Comparison of ENCODE assay signal across 8 cellular contexts in genomic region chr2:26178746-26179436, GRCh38. TPM values are rescaled to one million over a fixed set of nuclear protein-coding genes. Genes with fewer than 3 reads are reported as not detected.
A peak's percentile ranks its signal among the peaks of the same experiment; 100 is the strongest.
DNase-seq lines count a peak whose midpoint lies in the region; ATAC-seq, FAIRE-seq and TF ChIP-seq lines count a peak whose summit lies in the region.

No MANE protein-coding gene starts in this region.

- no peak overlapping the region for H3K4me3 ChIP-seq in CD4-positive, CD25-positive, alpha-beta regulatory T cell (ENCODE audit: low read depth, low read length)
- peak overlapping the region; percentile 51 for H3K4me3 ChIP-seq in IMR-90 (ENCODE audit: insufficient read depth, low read depth, low read length)
- peak overlapping the region in 1 of 3 experiments; percentile 8 for H3K4me3 ChIP-seq in keratinocyte (ENCODE audit: control insufficient read depth in 2 of 3, extremely low read depth in 1 of 3, insufficient read depth in 2 of 3, low read depth in 1 of 3, low read length in 3 of 3)

- CTCF ChIA-PET in IMR-90 (lab: Yijun Ruan, JAX), result no interaction called here

- H4K91ac ChIP-seq in IMR-90 (ENCODE audit: insufficient read depth, low read depth, low read length), result no peak overlapping the region

- H3K4me2 ChIP-seq in IMR-90 (ENCODE audit: low read depth, low read length) (peak overlapping the region; percentile 91), keratinocyte (ENCODE audit: control insufficient read depth, extremely low read depth, insufficient read depth, low read depth, low read length) (peak overlapping the region; percentile 31)

- no peak for TF ChIP-seq CTCF in IMR-90 (conservative IDR thresholded peaks at IDR 0.05; ENCODE audit: low read depth, low read length)
- TF ChIP-seq CTCF in brain (conservative IDR thresholded peaks at IDR 0.05), result no peak
- TF ChIP-seq CTCF in keratinocyte (optimal IDR thresholded peaks at IDR 0.05 in 1 of 3, IDR thresholded peaks at IDR 0.05 in 1 of 3, conservative IDR thresholded peaks at IDR 0.05 in 1 of 3; ENCODE audit: extremely low read depth in 1 of 3, insufficient read depth in 2 of 3, low read length in 3 of 3), result no peak

- DNase-seq in CD4-positive, CD25-positive, alpha-beta regulatory T cell, result no peak
- DNase-seq in IMR-90 (no peak), keratinocyte (ENCODE audit: low read depth, low spot score) (no peak), GM19238 (ENCODE audit: insufficient read length, low spot score) (no peak)

- H3K4ac ChIP-seq in IMR-90 (ENCODE audit: low read depth, low read length), result peak overlapping the region; percentile 35; the same call in 1 of the 2 replicates

- H4K20me1 ChIP-seq in IMR-90 (ENCODE audit: insufficient read depth, low read length) (no peaks in the 10 kb centered on the region), keratinocyte (ENCODE audit: control insufficient read depth, extremely low read depth, insufficient read depth, low read length) (no peaks in the 10 kb centered on the region)

- no peaks in the 10 kb centered on the region for H3K79me1 ChIP-seq in IMR-90 (ENCODE audit: low read depth in 1 of 2, low read length in 2 of 2)

- no peak for TF ChIP-seq RAD21 in IMR-90 (IDR thresholded peaks at IDR 0.05; ENCODE audit: low read length)

- H3K18ac ChIP-seq in IMR-90 (ENCODE audit: low read depth, low read length), result no peak overlapping the region; the same call in 1 of the 2 replicates

- H3K27ac Mint-ChIP-seq in CD4-positive, CD25-positive, alpha-beta regulatory T cell, result no peak overlapping the region
- H3K27ac Mint-ChIP-seq in brain, result peak overlapping the region in 4 of 5 experiments; percentile 70 to 91 (median 80)
- H3K27ac Mint-ChIP-seq in stimulated activated memory B cell treated with anti-CD40 and anti-IgM and Interleukin-4, amounts not matched to agents 10 μg/mL and 1 μg/mL and 100 μg/mL, for 72 hours, result peak overlapping the region; percentile 73

- H3K36me3 Mint-ChIP-seq in CD4-positive, CD25-positive, alpha-beta regulatory T cell, result no peaks in the 10 kb centered on the region
- peaks cover 7% of the 10 kb centered on the region for H3K36me3 Mint-ChIP-seq in brain
- H3K36me3 Mint-ChIP-seq in stimulated activated memory B cell treated with anti-CD40 and anti-IgM and Interleukin-4, amounts not matched to agents 10 μg/mL and 1 μg/mL and 100 μg/mL, for 72 hours, result no peaks in the 10 kb centered on the region

- H3K36me3 ChIP-seq in CD4-positive, CD25-positive, alpha-beta regulatory T cell (ENCODE audit: control insufficient read depth, insufficient read depth, low read length), result no peaks in the 10 kb centered on the region
- H3K36me3 ChIP-seq in IMR-90 (ENCODE audit: control insufficient read depth, insufficient read depth, low read length) (no peaks in the 10 kb centered on the region), keratinocyte (ENCODE audit: control insufficient read depth in 2 of 2, extremely low read depth in 1 of 2, insufficient read depth in 2 of 2, low read length in 2 of 2) (no peaks in the 10 kb centered on the region)

- no peak overlapping the region for H2BK5ac ChIP-seq in IMR-90 (ENCODE audit: low read depth, low read length, poor library complexity, severe bottlenecking)

- ATAC-seq in CD4-positive, CD25-positive, alpha-beta regulatory T cell (ENCODE audit: low read depth in 2 of 2), result peak in 1 of 2 donors; percentile 38
- ATAC-seq in IMR-90 (ENCODE audit: low read depth), result peak; percentile 87
- peak; percentile 55 for ATAC-seq in stimulated activated memory B cell treated with anti-CD40 and anti-IgM and Interleukin-4, amounts not matched to agents 10 μg/mL and 1 μg/mL and 100 μg/mL, for 72 hours
- ATAC-seq in HG03045 (IDR thresholded peaks at IDR 0.05; ENCODE audit: unreplicated experiment), result no peak
- no peak for ATAC-seq in GM21825 (IDR thresholded peaks at IDR 0.05; ENCODE audit: unreplicated experiment)

- H3K9me1 ChIP-seq in IMR-90 (ENCODE audit: insufficient read depth, low read length), result no peaks in the 10 kb centered on the region
- no peaks in the 10 kb centered on the region for H3K9me1 ChIP-seq in keratinocyte (ENCODE audit: control insufficient read depth, extremely low read depth, insufficient read depth, low read length)

- FAIRE-seq in keratinocyte (lab: Jason Lieb, UNC), result no peak

- no peak overlapping the region for H3K56ac ChIP-seq in IMR-90 (ENCODE audit: extremely low read depth, insufficient read depth, low read length)

- H3K79me2 ChIP-seq in keratinocyte (ENCODE audit: control insufficient read depth, insufficient read depth, low read length), result no peaks in the 10 kb centered on the region

- H3K27ac ChIP-seq in CD4-positive, CD25-positive, alpha-beta regulatory T cell (ENCODE audit: insufficient read depth, low read length, poor library complexity, severe bottlenecking), result no peak overlapping the region
- H3K27ac ChIP-seq in IMR-90 (ENCODE audit: insufficient read depth, low read length), result no peak overlapping the region; the same call in 1 of the 2 replicates
- no peak overlapping the region for H3K27ac ChIP-seq in keratinocyte (ENCODE audit: control insufficient read depth, insufficient read depth, low read length)

- intact Hi-C loops in IMR-90 (cut with micrococcal nuclease), result no loop called here

- H3K4me1 ChIP-seq in CD4-positive, CD25-positive, alpha-beta regulatory T cell (ENCODE audit: control insufficient read depth, insufficient read depth, low read length, poor library complexity, severe bottlenecking), result peaks cover 10% of the 10 kb centered on the region
- H3K4me1 ChIP-seq in IMR-90 (ENCODE audit: control insufficient read depth, insufficient read depth, low read length), result no peaks in the 10 kb centered on the region
- no peaks in the 10 kb centered on the region for H3K4me1 ChIP-seq in keratinocyte (ENCODE audit: control insufficient read depth, extremely low read depth, insufficient read depth, low read length)

- in situ Hi-C loops in IMR-90 (cut with MboI; ENCODE audit: low sequenced_read_pairs), result no loop called here

- H3K9me3 ChIP-seq in CD4-positive, CD25-positive, alpha-beta regulatory T cell (ENCODE audit: control insufficient read depth in 2 of 2, low read length in 2 of 2), result no peaks in the 10 kb centered on the region
- no peaks in the 10 kb centered on the region for H3K9me3 ChIP-seq in IMR-90 (ENCODE audit: control insufficient read depth, insufficient read depth, low read length)
- no peaks in the 10 kb centered on the region for H3K9me3 ChIP-seq in keratinocyte (ENCODE audit: control insufficient read depth, low read depth, low read length)

- no peak overlapping the region for H2BK20ac ChIP-seq in IMR-90 (ENCODE audit: low read depth, low read length)

- no peak overlapping the region for H3K14ac ChIP-seq in IMR-90 (replicated peaks; ENCODE audit: low read depth, low read length)

- H3K23ac ChIP-seq in IMR-90 (ENCODE audit: low read depth, low read length), result peak overlapping the region; percentile 56; the same call in 1 of the 2 replicates

- peak overlapping the region; percentile 90 for H2AFZ ChIP-seq in IMR-90 (replicated peaks; ENCODE audit: low read length, poor library complexity)
- H2AFZ ChIP-seq in keratinocyte (ENCODE audit: control insufficient read depth, low read length), result no peak overlapping the region

- WGBS in IMR-90 (ENCODE audit: extremely low coverage in 2 of 2, insufficient read length in 1 of 2), 2 experiments, result 7% methylated on average over 12 of the region's 48 CpGs; no CpG with 5 or more reads in 1 of the 2 experiments

- dilution Hi-C loops in IMR-90 (cut with HindIII; ENCODE audit: low sequenced_read_pairs, unreplicated experiment) (no loop called here), keratinocyte (cut with MboI; ENCODE audit: extremely low pct_ligation_motif_present, low sequenced_read_pairs) (no loop called here)

- POLR2A ChIA-PET in IMR-90 (lab: Charles Lee; ENCODE audit: unreplicated experiment), result no interaction called here

- H3K9me3 Mint-ChIP-seq in CD4-positive, CD25-positive, alpha-beta regulatory T cell, result peaks cover 0 to 3% (median 0%) of the 10 kb centered on the region in 7 donors
- H3K9me3 Mint-ChIP-seq in brain, result no peaks in the 10 kb centered on the region
- no peaks in the 10 kb centered on the region for H3K9me3 Mint-ChIP-seq in stimulated activated memory B cell treated with anti-CD40 and anti-IgM and Interleukin-4, amounts not matched to agents 10 μg/mL and 1 μg/mL and 100 μg/mL, for 72 hours

- peak overlapping the region; percentile 40 to 64; a peak in 2 of 4 replicates for H4K8ac ChIP-seq in IMR-90 (ENCODE audit: low read depth in 2 of 2, low read length in 2 of 2)

- H3K9ac ChIP-seq in IMR-90 (ENCODE audit: low read depth, low read length) (peak overlapping the region; percentile 44), keratinocyte (ENCODE audit: control insufficient read depth, extremely low read depth, insufficient read depth, low read length) (no peak overlapping the region)

- H3K27me3 ChIP-seq in CD4-positive, CD25-positive, alpha-beta regulatory T cell (ENCODE audit: control insufficient read depth, insufficient read depth, low read length), result peaks cover 10% of the 10 kb centered on the region
- peaks cover 26% of the 10 kb centered on the region for H3K27me3 ChIP-seq in IMR-90 (ENCODE audit: control insufficient read depth, insufficient read depth, low read length)
- H3K27me3 ChIP-seq in keratinocyte (ENCODE audit: control insufficient read depth, extremely low read depth, insufficient read depth, low read length), result peaks cover 11% of the 10 kb centered on the region

- peak overlapping the region; percentile 73 for H2AK9ac ChIP-seq in IMR-90 (replicated peaks; ENCODE audit: low read depth, low read length, poor library complexity)

- peak overlapping the region; percentile 33 to 77 (median 58) for H3K4me3 Mint-ChIP-seq in CD4-positive, CD25-positive, alpha-beta regulatory T cell
- H3K4me3 Mint-ChIP-seq in brain, result peak overlapping the region in 4 of 5 experiments; percentile 59 to 78 (median 68)
- H3K4me3 Mint-ChIP-seq in stimulated activated memory B cell treated with anti-CD40 and anti-IgM and Interleukin-4, amounts not matched to agents 10 μg/mL and 1 μg/mL and 100 μg/mL, for 72 hours, result peak overlapping the region; percentile 72

- H2AK5ac ChIP-seq in IMR-90 (ENCODE audit: low read depth, low read length), result no peak overlapping the region

- H4K5ac ChIP-seq in IMR-90 (ENCODE audit: low read depth, low read length), result peak overlapping the region; percentile 61; the same call in 1 of the 2 replicates

- TF ChIP-seq POLR2A in IMR-90 (IDR thresholded peaks at IDR 0.05; ENCODE audit: low read depth, low read length), result no peak

- no TSS peak for BruUV-seq in IMR-90 (replicated peaks; lab: Mats Ljungman, UMichigan)

- H3K4me1 Mint-ChIP-seq in CD4-positive, CD25-positive, alpha-beta regulatory T cell, result peaks cover 0 to 21% (median 10%) of the 10 kb centered on the region in 4 donors
- peaks cover 53% of the 10 kb centered on the region for H3K4me1 Mint-ChIP-seq in brain
- peaks cover 21% of the 10 kb centered on the region for H3K4me1 Mint-ChIP-seq in stimulated activated memory B cell treated with anti-CD40 and anti-IgM and Interleukin-4, amounts not matched to agents 10 μg/mL and 1 μg/mL and 100 μg/mL, for 72 hours

- H3K27me3 Mint-ChIP-seq in CD4-positive, CD25-positive, alpha-beta regulatory T cell, result peaks cover 52% of the 10 kb centered on the region
- H3K27me3 Mint-ChIP-seq in brain, result peaks cover 4% of the 10 kb centered on the region
- H3K27me3 Mint-ChIP-seq in stimulated activated memory B cell treated with anti-CD40 and anti-IgM and Interleukin-4, amounts not matched to agents 10 μg/mL and 1 μg/mL and 100 μg/mL, for 72 hours, result peaks cover 44% of the 10 kb centered on the region

- no peak overlapping the region for H2BK120ac ChIP-seq in IMR-90 (ENCODE audit: low read depth, low read length)

- H2BK15ac ChIP-seq in IMR-90 (ENCODE audit: low read depth, low read length), result no peak overlapping the region; the same call in 2 of the 3 replicates

RNA-seq across cellular contexts. Expression of gene GAREM2, which starts 6.0 kb away (rescaled TPM):
- 4.0 TPM for total RNA-seq in CD4-positive, CD25-positive, alpha-beta regulatory T cell
- 1 to 10 TPM in 3 of 4 donors, under 1 TPM in 1; 0.77 to 1.7 (median 1.2) TPM for polyA plus RNA-seq in CD4-positive, CD25-positive, alpha-beta regulatory T cell
- total RNA-seq in IMR-90 (2012; rRNA removed), result 0.28 and 0.36 TPM in 2 replicates
- 1.7 and 1.8 TPM in 2 replicates for polyA plus RNA-seq in IMR-90 (2012; rRNA removed)
- 1.1 and 2.3 TPM in 2 replicates for polyA plus RNA-seq in IMR-90 (2012; cell fraction: cytosol; rRNA removed)
- 3.2 and 10.4 TPM in 2 replicates for polyA plus RNA-seq in IMR-90 (2012; cell fraction: nucleus; rRNA removed; ENCODE audit: low replicate concordance)
- polyA plus RNA-seq in brain (ENCODE audit: insufficient read depth, low read depth, low replicate concordance), result 14.9 TPM
- 0.03 to 0.17 TPM (median 0.06 TPM) in 3 replicates for polyA plus RNA-seq in keratinocyte
- polyA plus RNA-seq in keratinocyte (2011; ENCODE audit: low read depth), result not detected
- polyA plus RNA-seq in keratinocyte (2011; cell fraction: cytosol; rRNA removed), result 0.05 and 0.10 TPM in 2 replicates
- polyA plus RNA-seq in keratinocyte (2011; cell fraction: nucleus; rRNA removed), result 0.23 and 0.24 TPM in 2 replicates
- 0.07 and 0.17 TPM in 2 replicates for polyA plus RNA-seq in keratinocyte (2012; ENCODE audit: low replicate concordance)
- 1.2 TPM in 1 of 3 replicates, not detected in the others for polyA minus RNA-seq in keratinocyte
- not detected for polyA minus RNA-seq in keratinocyte (2011; cell fraction: cytosol; rRNA and poly(A)+ RNA removed)
- not detected in 2 replicates for polyA minus RNA-seq in keratinocyte (2011; cell fraction: nucleus; rRNA and poly(A)+ RNA removed)

Comparison
In these comparisons a context has a peak if more than half of its experiments do, and no peak if none do; other contexts are left out.
1. ATAC-seq: peak in IMR-90 (single experiment) and stimulated activated memory B cell treated with anti-CD40 and anti-IgM and Interleukin-4, amounts not matched to agents 10 μg/mL and 1 μg/mL and 100 μg/mL, for 72 hours (single experiment); none in HG03045 (single experiment) and GM21825 (single experiment).
2. H3K27ac Mint-ChIP-seq: peak in brain (4 of 5) and stimulated activated memory B cell treated with anti-CD40 and anti-IgM and Interleukin-4, amounts not matched to agents 10 μg/mL and 1 μg/mL and 100 μg/mL, for 72 hours (single experiment); none in CD4-positive, CD25-positive, alpha-beta regulatory T cell (0 of 3).
3. Peak in every context shown above with its lines, with median percentiles within 50 percentile points of each other: H3K4me3 Mint-ChIP-seq.